25 cellular contexts compared by ENCODE assay signal in the genomic region with DNA sequence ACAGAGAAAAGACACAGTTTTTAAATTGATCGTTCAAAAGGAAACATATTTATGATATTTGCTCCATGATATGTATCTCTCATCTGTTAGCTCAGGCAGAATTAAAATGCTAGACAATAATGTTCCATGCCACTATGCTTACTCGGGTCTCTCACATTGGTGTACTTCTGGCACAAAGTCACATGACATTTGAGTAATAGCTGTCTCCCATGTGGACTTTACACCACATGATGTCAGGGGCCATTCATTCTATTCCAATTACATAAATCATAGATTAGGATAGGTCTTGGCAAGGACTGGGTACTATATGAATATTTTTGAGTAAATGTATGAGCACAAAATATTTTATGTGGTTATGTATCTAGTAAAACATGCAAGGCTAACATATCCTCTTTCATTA.
DNase-seq lines count a peak whose midpoint lies in the region; ATAC-seq and TF ChIP-seq lines count a peak whose summit lies in the region.
"Had no signal": no experiment of that assay in that cellular context is flagged by ENCODE, and none has a peak within 500 bp of the region (broad histone marks: within the 10 kb centered on the region; RNA-seq: fewer than 3 reads in every experiment).

No MANE protein-coding gene starts in this region.

- no peak for TF ChIP-seq EP300 in SK-N-SH (IDR thresholded peaks at IDR 0.05; ENCODE audit: borderline replicate concordance in 1 of 2, low read depth in 1 of 2, low read length in 1 of 2)

- peaks cover 1% of the 10 kb centered on the region for H3K9me3 Mint-ChIP-seq in activated T-helper 2 cell treated with anti-CD3 and anti-CD28 coated beads, Interferon-gamma antibody, Interleukin-2, Interleukin-4, amounts not matched to agents 10 μg/mL and 5 μg/mL and 100 μg/mL, durations not matched to agents 14 hours and 24 hours and 36 hours
- H3K9me3 Mint-ChIP-seq: type B pancreatic cell had no signal

- H3K4me2 ChIP-seq in SK-N-SH, result no peak overlapping the region
- H3K4me2 ChIP-seq: A549 had no signal

- H3K9me3 ChIP-seq in SK-N-SH (no peaks in the 10 kb centered on the region), mucosa of descending colon (peaks cover 12% of the 10 kb centered on the region)
- H3K9me3 ChIP-seq: A549 had no signal

- ATAC-seq in mucosa of descending colon (no peak), GM19463 (IDR thresholded peaks at IDR 0.05; ENCODE audit: unreplicated experiment) (no peak)
- ATAC-seq: activated T-cell treated with anti-CD3 and anti-CD28 coated beads, Interleukin-2, amount 50 U/mL, for 4 hours; foreskin keratinocyte; heart right ventricle; left colon; psoas muscle had no signal

- intact Hi-C loops in mucosa of descending colon (cut with DNase I, micrococcal nuclease), result no loop called here
- intact Hi-C loops in activated T-helper 2 cell treated with anti-CD3 and anti-CD28 coated beads, Interferon-gamma antibody, Interleukin-2, Interleukin-4, amounts not matched to agents 10 μg/mL and 5 μg/mL and 100 μg/mL, durations not matched to agents 14 hours and 24 hours and 36 hours (cut with micrococcal nuclease), result no loop called here

- TF ChIP-seq CTCF in SK-N-SH (IDR thresholded peaks at IDR 0.05) (no peak), choroid plexus epithelial cell (conservative IDR thresholded peaks at IDR 0.05; ENCODE audit: low read depth, low read length) (no peak), mucosa of descending colon (IDR thresholded peaks at IDR 0.05) (no peak)

- no peaks in the 10 kb centered on the region for H3K36me3 Mint-ChIP-seq in activated T-helper 2 cell treated with anti-CD3 and anti-CD28 coated beads, Interferon-gamma antibody, Interleukin-2, Interleukin-4, amounts not matched to agents 10 μg/mL and 5 μg/mL and 100 μg/mL, durations not matched to agents 14 hours and 24 hours and 36 hours (ENCODE audit: low read depth)
- H3K36me3 Mint-ChIP-seq: activated naive CD4-positive, alpha-beta T cell treated with anti-CD3 and anti-CD28 coated beads, Interleukin-2, amount 10 ng/mL, durations not matched to agents 7 days and 5 days; memory B cell; type B pancreatic cell had no signal

- no peaks in the 10 kb centered on the region for H3K27me3 Mint-ChIP-seq in activated T-helper 2 cell treated with anti-CD3 and anti-CD28 coated beads, Interferon-gamma antibody, Interleukin-2, Interleukin-4, amounts not matched to agents 10 μg/mL and 5 μg/mL and 100 μg/mL, durations not matched to agents 14 hours and 24 hours and 36 hours (ENCODE audit: low read depth)
- H3K27me3 Mint-ChIP-seq: activated CD4-positive, alpha-beta T cell treated with anti-CD3 and anti-CD28 coated beads, Interleukin-2, amount 10 ng/mL, durations not matched to agents 24 days and 14 days; activated naive CD4-positive, alpha-beta T cell treated with anti-CD3 and anti-CD28 coated beads, Interleukin-2, amount 10 ng/mL, durations not matched to agents 7 days and 5 days; memory B cell; type B pancreatic cell had no signal

- no peak overlapping the region for H3K27ac ChIP-seq in SK-N-SH (ENCODE audit: low read depth in 2 of 2, low read length in 1 of 2)
- H3K27ac ChIP-seq: A549, epithelial cell of prostate, foreskin keratinocyte, heart right ventricle, psoas muscle, RWPE1, SK-N-MC had no signal

- H3K4me3 ChIP-seq in SK-N-SH (ENCODE audit: low read depth in 2 of 2, low read length in 1 of 2) (no peak overlapping the region), choroid plexus epithelial cell (ENCODE audit: low read depth, low read length) (no peak overlapping the region), mucosa of descending colon (no peak overlapping the region)
- H3K4me3 ChIP-seq: A549, GM12878, heart right ventricle, psoas muscle, SK-N-MC had no signal

- H3K36me3 ChIP-seq in SK-N-SH (replicated peaks in 1 of 2; ENCODE audit: control insufficient read depth in 1 of 2, insufficient read depth in 2 of 2, low read length in 1 of 2) (no peaks in the 10 kb centered on the region), mucosa of descending colon (ENCODE audit: low read depth) (no peaks in the 10 kb centered on the region)
- H3K36me3 ChIP-seq: heart right ventricle had no signal

- H3K4me1 ChIP-seq in SK-N-SH (ENCODE audit: control insufficient read depth in 1 of 2, insufficient read depth in 2 of 2, low read depth in 1 of 2, low read length in 1 of 2) (peaks cover 3 to 4% of the 10 kb centered on the region in 2 experiments; a peak in 2 of 4 replicates), mucosa of descending colon (ENCODE audit: low read depth) (no peaks in the 10 kb centered on the region)
- H3K4me1 ChIP-seq: A549, foreskin keratinocyte, heart right ventricle, psoas muscle had no signal

- no peaks in the 10 kb centered on the region for H4K20me1 ChIP-seq in SK-N-SH (ENCODE audit: insufficient read depth)

- no peak overlapping the region for H3K4me3 Mint-ChIP-seq in activated T-helper 2 cell treated with anti-CD3 and anti-CD28 coated beads, Interferon-gamma antibody, Interleukin-2, Interleukin-4, amounts not matched to agents 10 μg/mL and 5 μg/mL and 100 μg/mL, durations not matched to agents 14 hours and 24 hours and 36 hours (ENCODE audit: low read depth)
- H3K4me3 Mint-ChIP-seq: activated CD4-positive, alpha-beta T cell treated with anti-CD3 and anti-CD28 coated beads, Interleukin-2, amount 10 ng/mL, durations not matched to agents 24 days and 14 days; activated naive CD4-positive, alpha-beta T cell treated with anti-CD3 and anti-CD28 coated beads, Interleukin-2, amount 10 ng/mL, durations not matched to agents 7 days and 5 days; activated T-cell treated with anti-CD3 and anti-CD28 coated beads, Interleukin-2, amount 50 U/mL, for 4 hours; memory B cell; type B pancreatic cell had no signal

- H3F3A ChIP-seq in SK-N-SH (replicated peaks; ENCODE audit: insufficient read depth), result peaks cover 6% of the 10 kb centered on the region

- TF ChIP-seq RAD21 in SK-N-SH (IDR thresholded peaks at IDR 0.05; ENCODE audit: low read length), result no peak

- POLR2A ChIA-PET in SK-N-SH (lab: Yijun Ruan, JAX), result no interaction called here

- DNase-seq in NCI-H510A treated with DMSO at 0.1 percent for 48 hours (lab: John Stamatoyannopoulos, UW), result peak; percentile 23
- DNase-seq in NCI-H510A (lab: John Stamatoyannopoulos, UW), result no peak
- DNase-seq in SK-N-SH, result no peak
- DNase-seq in choroid plexus epithelial cell (ENCODE audit: low read depth), result peak; percentile 67
- no peak for DNase-seq in mucosa of descending colon
- DNase-seq in NCI-H1105 treated with DMSO at 0.1 percent for 48 hours (lab: John Stamatoyannopoulos, UW), result no peak
- DNase-seq in activated T-helper 2 cell treated with anti-CD3 and anti-CD28 coated beads, Interferon-gamma antibody, Interleukin-2, Interleukin-4, amounts not matched to agents 10 μg/mL and 5 μg/mL and 100 μg/mL, durations not matched to agents 14 hours and 24 hours and 36 hours (ENCODE audit: low spot score), result no peak
- DNase-seq: activated CD4-positive, alpha-beta T cell treated with anti-CD3 and anti-CD28 coated beads, Interleukin-2, amount 10 ng/mL, durations not matched to agents 24 days and 14 days; activated naive CD4-positive, alpha-beta T cell treated with anti-CD3 and anti-CD28 coated beads, Interleukin-2, amount 10 ng/mL, durations not matched to agents 7 days and 5 days; activated T-cell treated with anti-CD3 and anti-CD28 coated beads, Interleukin-2, amount 50 U/mL, for 4 hours; cerebellar nuclear complex; foreskin keratinocyte; heart right ventricle; left colon; NCI-H2029; psoas muscle; stimulated activated CD8-positive, alpha-beta memory T cell treated with anti-CD3 and anti-CD28 coated beads, Interleukin-4, amount 100 ng/mL, for 48 hours had no signal

- no peaks in the 10 kb centered on the region for H3K79me2 ChIP-seq in SK-N-SH (ENCODE audit: insufficient read depth)

- no peaks in the 10 kb centered on the region for H3K27me3 ChIP-seq in SK-N-SH (ENCODE audit: insufficient read depth)
- H3K27me3 ChIP-seq: foreskin keratinocyte, heart right ventricle had no signal

- H3K27ac Mint-ChIP-seq in activated T-helper 2 cell treated with anti-CD3 and anti-CD28 coated beads, Interferon-gamma antibody, Interleukin-2, Interleukin-4, amounts not matched to agents 10 μg/mL and 5 μg/mL and 100 μg/mL, durations not matched to agents 14 hours and 24 hours and 36 hours, result no peak overlapping the region
- H3K27ac Mint-ChIP-seq: activated CD4-positive, alpha-beta T cell treated with anti-CD3 and anti-CD28 coated beads, Interleukin-2, amount 10 ng/mL, durations not matched to agents 24 days and 14 days; activated naive CD4-positive, alpha-beta T cell treated with anti-CD3 and anti-CD28 coated beads, Interleukin-2, amount 10 ng/mL, durations not matched to agents 7 days and 5 days; memory B cell; type B pancreatic cell had no signal

- H3K4me1 Mint-ChIP-seq in activated T-helper 2 cell treated with anti-CD3 and anti-CD28 coated beads, Interferon-gamma antibody, Interleukin-2, Interleukin-4, amounts not matched to agents 10 μg/mL and 5 μg/mL and 100 μg/mL, durations not matched to agents 14 hours and 24 hours and 36 hours (ENCODE audit: low read depth), result no peaks in the 10 kb centered on the region
- H3K4me1 Mint-ChIP-seq: activated CD4-positive, alpha-beta T cell treated with anti-CD3 and anti-CD28 coated beads, Interleukin-2, amount 10 ng/mL, durations not matched to agents 24 days and 14 days; activated naive CD4-positive, alpha-beta T cell treated with anti-CD3 and anti-CD28 coated beads, Interleukin-2, amount 10 ng/mL, durations not matched to agents 7 days and 5 days; memory B cell had no signal

- no peak overlapping the region for H3K9ac ChIP-seq in SK-N-SH

- CTCF ChIA-PET in SK-N-SH (lab: Yijun Ruan, JAX), result interaction anchor here (0.6 to 1.5 kb wide), 6 partner anchors 9 to 542 kb away, joined by 3 to 6 read pairs (median 4); no protein-coding TSS in a partner anchor

- WGBS in SK-N-SH (ENCODE audit: low lambda C conversion rate), result 84% methylated on average over 2 of the region's 2 CpGs

- no peaks in the 10 kb centered on the region for H3K9me2 ChIP-seq in SK-N-SH

- no peak overlapping the region for H2AFZ ChIP-seq in SK-N-SH (ENCODE audit: low read depth)

TF ChIP-seq in SK-N-SH, 30 proteins besides CTCF, POLR2A, EP300 and RAD21 (continues in another document):
- TF ChIP-seq FOXJ3 (CRISPR knock-in tag; IDR thresholded peaks at IDR 0.05) (no peak), POLR2AphosphoS5 (IDR thresholded peaks at IDR 0.05; ENCODE audit: low read depth, low read length) (no peak)
- TF ChIP-seq, protein P1, sequence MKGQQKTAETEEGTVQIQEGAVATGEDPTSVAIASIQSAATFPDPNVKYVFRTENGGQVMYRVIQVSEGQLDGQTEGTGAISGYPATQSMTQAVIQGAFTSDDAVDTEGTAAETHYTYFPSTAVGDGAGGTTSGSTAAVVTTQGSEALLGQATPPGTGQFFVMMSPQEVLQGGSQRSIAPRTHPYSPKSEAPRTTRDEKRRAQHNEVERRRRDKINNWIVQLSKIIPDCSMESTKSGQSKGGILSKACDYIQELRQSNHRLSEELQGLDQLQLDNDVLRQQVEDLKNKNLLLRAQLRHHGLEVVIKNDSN (IDR thresholded peaks at IDR 0.05; ENCODE audit: borderline replicate concordance, low read depth), result peak; percentile 42; the same call in 1 of the 2 replicates

Comparison
In these comparisons a context has a peak if more than half of its experiments do, and no peak if none do; other contexts are left out.
1. DNase-seq: peak in NCI-H510A treated with DMSO at 0.1 percent for 48 hours (single experiment) and choroid plexus epithelial cell (single experiment); none in NCI-H510A (single experiment), SK-N-SH (single experiment), mucosa of descending colon (0 of 3), NCI-H1105 treated with DMSO at 0.1 percent for 48 hours (single experiment) and activated T-helper 2 cell treated with anti-CD3 and anti-CD28 coated beads, Interferon-gamma antibody, Interleukin-2, Interleukin-4, amounts not matched to agents 10 μg/mL and 5 μg/mL and 100 μg/mL, durations not matched to agents 14 hours and 24 hours and 36 hours (single experiment).